ENCODE assay signal across 9 cellular contexts in genomic region chr1:219611504-219611903, GRCh38. TPM values are rescaled to one million over a fixed set of nuclear protein-coding genes. Genes with fewer than 3 reads are reported as not detected.
A peak's percentile ranks its signal among the peaks of the same experiment; 100 is the strongest.
DNase-seq lines count a peak whose midpoint lies in the region; ATAC-seq and TF ChIP-seq lines count a peak whose summit lies in the region.
"Not testable (repeated sequence)": the region's sequence is repeated elsewhere in the genome, so short reads cannot be mapped to it uniquely, and the experiment has no call there.
"Had no signal": no experiment of that assay in that cellular context is flagged by ENCODE, and none has a peak within 500 bp of the region (broad histone marks: within the 10 kb centered on the region; RNA-seq: fewer than 3 reads in every experiment).

No MANE protein-coding gene starts in this region.

- H3K4me3 Mint-ChIP-seq in CD14-positive monocyte, result not testable (repeated sequence)

- not testable (repeated sequence) for H3K4me1 ChIP-seq in left lung, lower lobe of right lung

- H3K36me3 Mint-ChIP-seq in CD14-positive monocyte, result not testable (repeated sequence)

- not testable (repeated sequence) for H3K27me3 Mint-ChIP-seq in CD14-positive monocyte (ENCODE audit: low read depth in 3 of 3)

- H3K9me3 ChIP-seq in left lung, lower lobe of right lung: not testable (repeated sequence)

- not testable (repeated sequence) for H3K27ac Mint-ChIP-seq in CD14-positive monocyte

- not testable (repeated sequence) for TF ChIP-seq CTCF in CD14-positive monocyte (IDR thresholded peaks at IDR 0.05); left lung (IDR thresholded peaks at IDR 0.05); lower lobe of right lung (IDR thresholded peaks at IDR 0.05)

- not testable (repeated sequence) for H3K27ac ChIP-seq in left lung, lower lobe of right lung

- ATAC-seq in Right ventricle myocardium inferior, result peak; percentile 39
- peak; percentile 31 for ATAC-seq in left ventricle myocardium superior
- peak; percentile 39 for ATAC-seq in left lung
- peak; percentile 50 to 72 for ATAC-seq in lower lobe of right lung
- ATAC-seq in sciatic nerve, result peak; percentile 34

- not testable (repeated sequence) for H3K36me3 ChIP-seq in left lung, lower lobe of right lung

- DNase-seq in CD14-positive monocyte (ENCODE audit: low spot score), result peak; percentile 47
- DNase-seq in Right ventricle myocardium inferior (ENCODE audit: missing footprints); left ventricle myocardium superior; left lung; lower lobe of right lung; sciatic nerve (ENCODE audit: low spot score): not testable (repeated sequence)

- H3K4me3 ChIP-seq in left lung, lower lobe of right lung: not testable (repeated sequence)

- intact Hi-C loops in CD14-positive monocyte (cut with micrococcal nuclease); Right ventricle myocardium inferior (cut with DNase I); left ventricle myocardium superior (cut with micrococcal nuclease); left lung (cut with DNase I); lower lobe of right lung (cut with DNase I); sciatic nerve (cut with DNase I): not testable (repeated sequence)

- H3K9me3 Mint-ChIP-seq in CD14-positive monocyte, result not testable (repeated sequence)

- H3K27me3 ChIP-seq in left lung; lower lobe of right lung (ENCODE audit: low read depth): not testable (repeated sequence)

- H3K4me1 Mint-ChIP-seq in CD14-positive monocyte, result peaks cover 12% of the 10 kb centered on the region

RNA-seq across cellular contexts. Expression of gene ZC3H11B, which starts 1.4 kb away (rescaled TPM):
- under 1 TPM in 1 of 2 donors, not detected in 1; 0.09 TPM for polyA plus RNA-seq in CD14-positive monocyte
- total RNA-seq in Right ventricle myocardium inferior (1.5 TPM), left ventricle myocardium superior (1.2 TPM), left lung (under 1 TPM; 0.16 to 0.17 TPM), lower lobe of right lung (0.21 TPM), sciatic nerve (not detected)
- total RNA-seq: Caco-2, Calu3 had no signal
- polyA plus RNA-seq: BJ had no signal
